In genomic region chr12:57546438-57547365, GRCh38 we compare ENCODE assay signal across 8 cellular contexts. TPM values are rescaled to one million over a fixed set of nuclear protein-coding genes. Genes with fewer than 3 reads are reported as not detected.
DNase-seq lines count a peak whose midpoint lies in the region; ATAC-seq and TF ChIP-seq lines count a peak whose summit lies in the region.

Gene DCTN2, minus strand, starts transcription at chr12:57547192. Its CDS starts 129 bp downstream, at chr12:57547063.

- H3K36me3 Mint-ChIP-seq in WTC11 (0 out of 2 replicates have a peak, but pooled peaks cover 2% of the 10 kb centered on the region), immature natural killer cell (no peaks in the 10 kb centered on the region)

- no peaks in the 10 kb centered on the region for H3K9me3 Mint-ChIP-seq in WTC11
- H3K9me3 Mint-ChIP-seq in immature natural killer cell: no peaks in the 10 kb centered on the region

- H3K9me3 ChIP-seq in spleen: no peaks in the 10 kb centered on the region

- intact Hi-C loops in spleen (cut with DNase I; ENCODE audit: low total_unique reads): no loop called here

- H3K27ac Mint-ChIP-seq in WTC11 (peak within 1 kb of the TSS; percentile 93), immature natural killer cell (peak within 1 kb of the TSS; percentile 85 to 100 (median 94))

- ATAC-seq in GM18909 (IDR thresholded peaks at IDR 0.05; ENCODE audit: poor library complexity, unreplicated experiment): peak; percentile 99
- peak; percentile 99 for ATAC-seq in HG03175 (IDR thresholded peaks at IDR 0.05; ENCODE audit: unreplicated experiment)
- ATAC-seq in WTC11: peak; percentile 91

- peak within 1 kb of the TSS; percentile 93 to 94 for H3K4me3 ChIP-seq in cardiac fibroblast (replicated peaks in 1 of 2; ENCODE audit: low read depth in 2 of 2, low read length in 2 of 2)
- peak within 1 kb of the TSS; percentile 73 to 97 (median 90) for H3K4me3 ChIP-seq in spleen

- TF ChIP-seq POLR2A in spleen (IDR thresholded peaks at IDR 0.05): no peak

- H3K27me3 Mint-ChIP-seq in WTC11 (ENCODE audit: low read depth) (peaks cover 24% of the 10 kb centered on the region), immature natural killer cell (ENCODE audit: low read depth in 3 of 3) (peaks cover 2 to 12% (median 2%) of the 10 kb centered on the region in 3 donors)

- peaks cover 27 to 60% (median 44%) of the 10 kb centered on the region in 6 donors for H3K4me1 ChIP-seq in spleen

- H3K27ac ChIP-seq in spleen: peak within 1 kb of the TSS; percentile 80 to 94 (median 88)

- peaks cover 0 to 13% (median 7%) of the 10 kb centered on the region in 6 donors for H3K36me3 ChIP-seq in spleen

- H3K4me3 Mint-ChIP-seq in WTC11: peak within 1 kb of the TSS; percentile 99
- H3K4me3 Mint-ChIP-seq in immature natural killer cell: peak within 1 kb of the TSS; percentile 90 to 100 (median 98)

- H3K27me3 ChIP-seq in spleen (replicated peaks in 1 of 7): peaks cover 0 to 28% (median 21%) of the 10 kb centered on the region in 7 donors

- POLR2A ChIA-PET in WTC11 (lab: Charles Lee): interaction anchor here (0.6 to 1.3 kb wide), 6 partner anchors 12 to 88 kb away, joined by 3 to 4 read pairs (median 3); partner anchors contain the start of gene DDIT3

- TF ChIP-seq CTCF in WTC11 (IDR thresholded peaks at IDR 0.05) (no peak), cardiac fibroblast (IDR thresholded peaks at IDR 0.05; ENCODE audit: low read depth, low read length) (peak; percentile 4), spleen (IDR thresholded peaks at IDR 0.05 in 8 of 11, conservative IDR thresholded peaks at IDR 0.05 in 3 of 11) (peak in 4 of 11 experiments; percentile 29 to 56 (median 36))

- CTCF ChIA-PET in WTC11 (lab: Charles Lee): interaction anchor here (0.9 to 1.8 kb wide), 9 partner anchors 11 to 189 kb away, joined by 3 to 9 read pairs (median 5); partner anchors contain the start of gene GLI1

- WGBS in spleen, 5 donors: 0 to 1% (median 0%) methylated on average over 44 to 58 of the region's 58 CpGs

- H3K4me1 Mint-ChIP-seq in WTC11 (peaks cover 42% of the 10 kb centered on the region), immature natural killer cell (peaks cover 45 to 48% of the 10 kb centered on the region in 2 donors)

- peak; percentile 99 for DNase-seq in AG08396 (ENCODE audit: low spot score)
- DNase-seq in NCI-H226: peak; percentile 99
- DNase-seq in WTC11 (ENCODE audit: low spot score): peak; percentile 97
- DNase-seq in cardiac fibroblast (ENCODE audit: low read depth in 2 of 2): peak; percentile 97 to 98
- peak; percentile 77 to 85 (median 81) for DNase-seq in immature natural killer cell
- DNase-seq in spleen: peak; percentile 97

TF ChIP-seq in WTC11, 78 proteins besides CTCF, POLR2A, EP300 and RAD21 (continues in another document):
- TF ChIP-seq ZBTB21 (CRISPR knock-in tag; IDR thresholded peaks at IDR 0.05; ENCODE audit: borderline replicate concordance) (no peak), IRF2 (CRISPR knock-in tag; IDR thresholded peaks at IDR 0.05; ENCODE audit: borderline replicate concordance, low read depth) (no peak), RORB (CRISPR knock-in tag; IDR thresholded peaks at IDR 0.05) (no peak), ATF2 (CRISPR knock-in tag; IDR thresholded peaks at IDR 0.05; ENCODE audit: borderline replicate concordance, low read depth) (no peak), NFYB (CRISPR knock-in tag; conservative IDR thresholded peaks at IDR 0.05; ENCODE audit: low read depth) (peak; percentile 34; the same call in 1 of the 2 replicates), ZNF671 (CRISPR knock-in tag; IDR thresholded peaks at IDR 0.05) (no peak), ZBTB43 (CRISPR knock-in tag; IDR thresholded peaks at IDR 0.05) (no peak), E2F4 (CRISPR knock-in tag; IDR thresholded peaks at IDR 0.05; ENCODE audit: borderline replicate concordance, low read depth) (no peak), TCF7 (CRISPR knock-in tag; IDR thresholded peaks at IDR 0.05; ENCODE audit: low read depth) (no peak), AFF4 (CRISPR knock-in tag; IDR thresholded peaks at IDR 0.05; ENCODE audit: borderline replicate concordance) (no peak), HMGXB4 (CRISPR knock-in tag; IDR thresholded peaks at IDR 0.05) (no peak), GABPB1 (CRISPR knock-in tag; IDR thresholded peaks at IDR 0.05) (peak; percentile 59; the same call in 1 of the 2 replicates), SP1 (CRISPR knock-in tag; conservative IDR thresholded peaks at IDR 0.05) (peak; percentile 38), CREM (CRISPR knock-in tag; IDR thresholded peaks at IDR 0.05) (peak; percentile 69; the same call in 1 of the 2 replicates)

RNA-seq across cellular contexts. Expression of gene DCTN2, which starts in this region (rescaled TPM):
- total RNA-seq in WTC11 (2021) (93.5 to 94.4 TPM (median 94.4 TPM) in 3 replicates), spleen (100 to 1,000 TPM in 4 of 7 donors, 10 to 100 TPM in 3; 68.5 to 152 (median 101) TPM)
- polyA plus RNA-seq in immature natural killer cell (10 to 100 TPM; 90.2 to 99.0 (median 93.8) TPM), spleen (10 to 100 TPM; 53.3 to 67.3 (median 66.8) TPM)

Comparison
In these comparisons a context has a peak if more than half of its experiments do, and no peak if none do; other contexts are left out.
1. Peak in every context shown above with its lines: DNase-seq, ATAC-seq, H3K4me3 ChIP-seq and H3K27ac ChIP-seq.